ENCODE assay signal across 14 cellular contexts in genomic region chr11:12537778-12538401, GRCh38.
DNase-seq lines count a peak whose midpoint lies in the region; ATAC-seq, FAIRE-seq and TF ChIP-seq lines count a peak whose summit lies in the region.
"Had no signal": no experiment of that assay in that cellular context is flagged by ENCODE, and none has a peak within 500 bp of the region (broad histone marks: within the 10 kb centered on the region; RNA-seq: fewer than 3 reads in every experiment).

No MANE protein-coding gene starts in this region.

- TF ChIP-seq EP300 in stomach (IDR thresholded peaks at IDR 0.05): no peak

- H3K4me1 Mint-ChIP-seq in astrocyte (ENCODE audit: low read depth, unreplicated experiment): peaks cover 30% of the 10 kb centered on the region
- H3K4me1 Mint-ChIP-seq: activated CD4-positive, alpha-beta T cell treated with anti-CD3 and anti-CD28 coated beads, Interleukin-2, amount 10 ng/mL, durations not matched to agents 7 days and 5 days had no signal

- H3K27ac ChIP-seq in IMR-90 (ENCODE audit: insufficient read depth, low read length) (peak overlapping the region; percentile 48; the same call in 1 of the 2 replicates), astrocyte (ENCODE audit: low read depth, low read length) (no peak overlapping the region), stomach (peak overlapping the region in 2 of 5 donors; percentile 63 to 80)
- H3K27ac ChIP-seq: thoracic aorta had no signal

- no peaks in the 10 kb centered on the region for H3K79me2 ChIP-seq in astrocyte (ENCODE audit: insufficient read depth, low read length)

- H3K9ac ChIP-seq in IMR-90 (ENCODE audit: low read depth, low read length): no peak overlapping the region
- H3K9ac ChIP-seq in astrocyte (ENCODE audit: low read length): no peak overlapping the region

- H3K27me3 ChIP-seq in IMR-90 (ENCODE audit: control insufficient read depth, insufficient read depth, low read length) (no peaks in the 10 kb centered on the region), astrocyte (ENCODE audit: insufficient read depth, low read length) (no peaks in the 10 kb centered on the region), stomach (no peaks in the 10 kb centered on the region)

- peaks cover 3% of the 10 kb centered on the region for H3K27me3 Mint-ChIP-seq in astrocyte (ENCODE audit: low read depth, unreplicated experiment)

- peak overlapping the region; percentile 83 for H2BK20ac ChIP-seq in IMR-90 (ENCODE audit: low read depth, low read length)

- no peak for TF ChIP-seq CTCF in IMR-90 (conservative IDR thresholded peaks at IDR 0.05; ENCODE audit: low read depth, low read length)
- TF ChIP-seq CTCF in astrocyte (IDR thresholded peaks at IDR 0.05; ENCODE audit: insufficient read depth, low read depth, low read length): no peak
- TF ChIP-seq CTCF in stomach (IDR thresholded peaks at IDR 0.05): no peak

- H2AK5ac ChIP-seq in IMR-90 (ENCODE audit: low read depth, low read length): peak overlapping the region; percentile 79

- H4K91ac ChIP-seq in IMR-90 (ENCODE audit: insufficient read depth, low read depth, low read length): peak overlapping the region; percentile 84

- H3K9me3 ChIP-seq in IMR-90 (ENCODE audit: control insufficient read depth, insufficient read depth, low read length) (no peaks in the 10 kb centered on the region), astrocyte (ENCODE audit: insufficient read depth, low read depth, low read length) (no peaks in the 10 kb centered on the region), stomach (no peaks in the 10 kb centered on the region)
- H3K9me3 ChIP-seq: thoracic aorta had no signal

- H3K36me3 ChIP-seq in IMR-90 (ENCODE audit: control insufficient read depth, insufficient read depth, low read length): peaks cover 3% of the 10 kb centered on the region; the same call in 1 of the 2 replicates
- no peaks in the 10 kb centered on the region for H3K36me3 ChIP-seq in astrocyte (ENCODE audit: insufficient read depth, low read length)
- peaks cover 0 to 3% (median 3%) of the 10 kb centered on the region in 4 donors for H3K36me3 ChIP-seq in stomach
- H3K36me3 ChIP-seq: thoracic aorta had no signal

- no peak overlapping the region for H3K4me3 ChIP-seq in IMR-90 (ENCODE audit: insufficient read depth, low read depth, low read length)
- no peak overlapping the region for H3K4me3 ChIP-seq in astrocyte (ENCODE audit: insufficient read depth, low read depth, low read length)
- H3K4me3 ChIP-seq in stomach: no peak overlapping the region
- H3K4me3 ChIP-seq: thoracic aorta had no signal

- H2AK9ac ChIP-seq in IMR-90 (replicated peaks; ENCODE audit: low read depth, low read length, poor library complexity): no peak overlapping the region

- ATAC-seq in IMR-90 (ENCODE audit: low read depth) (no peak), left lobe of liver (peak; percentile 42)
- ATAC-seq: PC-3 had no signal

- H2BK5ac ChIP-seq in IMR-90 (ENCODE audit: low read depth, low read length, poor library complexity, severe bottlenecking): peak overlapping the region; percentile 7

- H2BK15ac ChIP-seq in IMR-90 (ENCODE audit: low read depth, low read length): peak overlapping the region; percentile 85; the same call in 1 of the 3 replicates

- H3K9me3 Mint-ChIP-seq in astrocyte (ENCODE audit: unreplicated experiment): peaks cover 2% of the 10 kb centered on the region
- H3K9me3 Mint-ChIP-seq: activated CD4-positive, alpha-beta T cell treated with anti-CD3 and anti-CD28 coated beads, Interleukin-2, amount 10 ng/mL, durations not matched to agents 7 days and 5 days had no signal

- peaks cover 40% of the 10 kb centered on the region for H3K4me1 ChIP-seq in IMR-90 (ENCODE audit: control insufficient read depth, insufficient read depth, low read length)
- H3K4me1 ChIP-seq in astrocyte (ENCODE audit: insufficient read depth, low read length): peaks cover 33% of the 10 kb centered on the region
- peaks cover 3 to 56% (median 32%) of the 10 kb centered on the region in 4 donors for H3K4me1 ChIP-seq in stomach

- H3K9me1 ChIP-seq in IMR-90 (ENCODE audit: insufficient read depth, low read length): peaks cover 51% of the 10 kb centered on the region

- H3K36me3 Mint-ChIP-seq in astrocyte (ENCODE audit: low read depth, unreplicated experiment): peaks cover 16% of the 10 kb centered on the region

- H3K4ac ChIP-seq in IMR-90 (ENCODE audit: low read depth, low read length): peak overlapping the region; percentile 86

- H3K79me1 ChIP-seq in IMR-90 (ENCODE audit: low read depth in 1 of 2, low read length in 2 of 2): peaks cover 0 to 33% of the 10 kb centered on the region in 2 experiments; a peak in 2 of 4 replicates

- no CpG with 5 or more reads among the region's 6 CpGs for WGBS in IMR-90 (ENCODE audit: extremely low coverage in 2 of 2, insufficient read length in 1 of 2), 2 experiments
- WGBS in stomach, 5 donors: 50 to 65% (median 56%) methylated on average over 6 of the region's 6 CpGs

- H3K4me2 ChIP-seq in IMR-90 (ENCODE audit: low read depth, low read length) (no peak overlapping the region), astrocyte (ENCODE audit: low read length) (no peak overlapping the region)

- H2AFZ ChIP-seq in IMR-90 (replicated peaks; ENCODE audit: low read length, poor library complexity): peak overlapping the region; percentile 12
- no peak overlapping the region for H2AFZ ChIP-seq in astrocyte (ENCODE audit: low read depth, low read length)

- H4K20me1 ChIP-seq in IMR-90 (ENCODE audit: insufficient read depth, low read length) (no peaks in the 10 kb centered on the region), astrocyte (ENCODE audit: insufficient read depth, low read length) (no peaks in the 10 kb centered on the region)

- FAIRE-seq in astrocyte (lab: Jason Lieb, UNC): peak; percentile 5

- BruUV-seq in IMR-90 (replicated peaks; lab: Mats Ljungman, UMichigan): no TSS peak

- H3K23ac ChIP-seq in IMR-90 (ENCODE audit: low read depth, low read length): peak overlapping the region; percentile 31; the same call in 1 of the 2 replicates

- peak overlapping the region; percentile 35; the same call in 1 of the 2 replicates for H4K5ac ChIP-seq in IMR-90 (ENCODE audit: low read depth, low read length)

- in situ Hi-C loops in IMR-90 (cut with MboI; ENCODE audit: low sequenced_read_pairs): loop anchor here (10.0 kb wide), 1 partner anchor 367 kb away; no protein-coding TSS in a partner anchor

- no peak overlapping the region for H3K56ac ChIP-seq in IMR-90 (ENCODE audit: extremely low read depth, insufficient read depth, low read length)

- H3K14ac ChIP-seq in IMR-90 (replicated peaks; ENCODE audit: low read depth, low read length): peak overlapping the region; percentile 96

- no peak overlapping the region for H3K4me3 Mint-ChIP-seq in astrocyte (ENCODE audit: unreplicated experiment)
- H3K4me3 Mint-ChIP-seq: activated CD4-positive, alpha-beta T cell treated with anti-CD3 and anti-CD28 coated beads, Interleukin-2, amount 10 ng/mL, durations not matched to agents 7 days and 5 days had no signal

- H2BK120ac ChIP-seq in IMR-90 (ENCODE audit: low read depth, low read length): peak overlapping the region; percentile 78

- peak overlapping the region; percentile 32 to 81 for H4K8ac ChIP-seq in IMR-90 (ENCODE audit: low read depth in 2 of 2, low read length in 2 of 2)

- intact Hi-C loops in IMR-90 (cut with micrococcal nuclease): loop anchor here (5.0 kb wide), 1 partner anchor 354 kb away; no protein-coding TSS in a partner anchor
- intact Hi-C loops in stomach (cut with DNase I; ENCODE audit: low total_unique reads): no loop called here
- intact Hi-C loops in posterior vena cava (cut with DNase I): no loop called here

- CTCF ChIA-PET in IMR-90 (lab: Yijun Ruan, JAX): interaction anchor here (0.6 kb wide), 1 partner anchor 450 kb away, joined by 3 read pairs; no protein-coding TSS in a partner anchor

- no peak for TF ChIP-seq RAD21 in IMR-90 (IDR thresholded peaks at IDR 0.05; ENCODE audit: low read length)

- peak overlapping the region; percentile 26 for H3K18ac ChIP-seq in IMR-90 (ENCODE audit: low read depth, low read length)

- peak; percentile 58 for DNase-seq in IMR-90
- DNase-seq in astrocyte (ENCODE audit: low read depth): no peak
- DNase-seq in left lobe of liver (ENCODE audit: low spot score): peak; percentile 38
- peak; percentile 25 for DNase-seq in stomach
- no peak for DNase-seq in pons (ENCODE audit: low spot score)
- DNase-seq in posterior vena cava (ENCODE audit: low spot score): no peak
- DNase-seq in ureter (ENCODE audit: low spot score): no peak
- DNase-seq: activated CD4-positive, alpha-beta T cell treated with anti-CD3 and anti-CD28 coated beads, Interleukin-2, amount 10 ng/mL, durations not matched to agents 7 days and 5 days; dermis blood vessel endothelial cell; MM.1S; NCI-H69; PC-3; stimulated activated CD4-positive, alpha-beta T cell treated with anti-CD3 and anti-CD28 coated beads, Interleukin-1b, Interleukin-23, amount 100 ng/mL, for 48 hours had no signal

- H3K27ac Mint-ChIP-seq in astrocyte (ENCODE audit: unreplicated experiment): no peak overlapping the region
- H3K27ac Mint-ChIP-seq: activated CD4-positive, alpha-beta T cell treated with anti-CD3 and anti-CD28 coated beads, Interleukin-2, amount 10 ng/mL, durations not matched to agents 7 days and 5 days had no signal

- POLR2A ChIA-PET in IMR-90 (lab: Charles Lee; ENCODE audit: unreplicated experiment): no interaction called here

- TF ChIP-seq POLR2A in IMR-90 (IDR thresholded peaks at IDR 0.05; ENCODE audit: low read depth, low read length) (no peak), stomach (IDR thresholded peaks at IDR 0.05) (no peak)

- dilution Hi-C loops in IMR-90 (cut with HindIII; ENCODE audit: low sequenced_read_pairs, unreplicated experiment): no loop called here

TF ChIP-seq in IMR-90, 13 proteins besides CTCF, POLR2A, EP300 and RAD21:
- TF ChIP-seq NFE2L2 (IDR thresholded peaks at IDR 0.05; ENCODE audit: low read depth, low read length) (no peak), BHLHE40 (IDR thresholded peaks at IDR 0.05; ENCODE audit: low read depth, low read length) (no peak), RCOR1 (IDR thresholded peaks at IDR 0.05; ENCODE audit: insufficient replicate concordance, low read length) (no peak), ELK1 (IDR thresholded peaks at IDR 0.05; ENCODE audit: borderline replicate concordance, low read depth, low read length) (no peak), MXI1 (IDR thresholded peaks at IDR 0.05; ENCODE audit: borderline replicate concordance, low read depth, low read length) (peak; percentile 7; the same call in 1 of the 2 replicates)

Comparison
In these comparisons a context has a peak if more than half of its experiments do, and no peak if none do; other contexts are left out.
1. DNase-seq: peak in IMR-90 (single experiment), left lobe of liver (single experiment) and stomach (single experiment); none in astrocyte (single experiment), pons (single experiment), posterior vena cava (single experiment) and ureter (single experiment).